Comparison of ENCODE assay signal across 8 cellular contexts in genomic region chr16:23434380-23434779, GRCh38. TPM values are rescaled to one million over a fixed set of nuclear protein-coding genes. Genes with fewer than 3 reads are reported as not detected.
DNase-seq lines count a peak whose midpoint lies in the region; ATAC-seq and TF ChIP-seq lines count a peak whose summit lies in the region.

No MANE protein-coding gene starts in this region.

- no peak overlapping the region for H3K4me2 ChIP-seq in OCI-LY3 (ENCODE audit: low read length)

- peak; percentile 27 for DNase-seq in activated T-cell treated with anti-CD3 and anti-CD28 coated beads, Interleukin-2, amount 50 U/mL, for 1 hour
- DNase-seq in activated T-cell treated with anti-CD3 and anti-CD28 coated beads, Interleukin-2, amount 50 U/mL, for 4 hours = no peak
- DNase-seq in LHCN-M2 (ENCODE audit: low read depth) (peak; percentile 65), coronary artery (ENCODE audit: low spot score) (no peak), medulla oblongata (ENCODE audit: extremely low spot score) (peak; percentile 86), ecto neural progenitor cell (ENCODE audit: low spot score) (no peak)

- no peaks in the 10 kb centered on the region for H4K20me1 ChIP-seq in OCI-LY3 (ENCODE audit: insufficient read depth, low read length)

- no peak overlapping the region for H3K4me3 Mint-ChIP-seq in activated T-cell treated with anti-CD3 and anti-CD28 coated beads, Interleukin-2, amount 50 U/mL, for 4 hours

- peaks cover 29% of the 10 kb centered on the region for H3K36me3 Mint-ChIP-seq in activated T-cell treated with anti-CD3 and anti-CD28 coated beads, Interleukin-2, amount 50 U/mL, for 4 hours (ENCODE audit: insufficient read depth)

- H3K79me2 ChIP-seq in OCI-LY3 (ENCODE audit: low read length) = no peaks in the 10 kb centered on the region

- H3K4me3 ChIP-seq in OCI-LY3 (ENCODE audit: low read length) (no peak overlapping the region), coronary artery (no peak overlapping the region)

- H3K27me3 ChIP-seq in OCI-LY3 (ENCODE audit: low read depth, low read length) = no peaks in the 10 kb centered on the region

- no peaks in the 10 kb centered on the region for H3K9me3 Mint-ChIP-seq in activated T-cell treated with anti-CD3 and anti-CD28 coated beads, Interleukin-2, amount 50 U/mL, for 4 hours

- no peaks in the 10 kb centered on the region for H3K4me1 ChIP-seq in OCI-LY3 (ENCODE audit: low read length)

- no peaks in the 10 kb centered on the region for H3K9me3 ChIP-seq in OCI-LY3 (ENCODE audit: insufficient read depth, low read length)

- peak; percentile 95 for TF ChIP-seq CTCF in OCI-LY3 (IDR thresholded peaks at IDR 0.05; ENCODE audit: low read depth, low read length)
- TF ChIP-seq CTCF in coronary artery (IDR thresholded peaks at IDR 0.05) = peak; percentile 76

- no peak for ATAC-seq in activated T-cell treated with anti-CD3 and anti-CD28 coated beads, Interleukin-2, amount 50 U/mL, for 4 hours
- no peak for ATAC-seq in GM18520 (IDR thresholded peaks at IDR 0.05; ENCODE audit: unreplicated experiment)

- H3K36me3 ChIP-seq in OCI-LY3 (replicated peaks; ENCODE audit: low read depth, low read length) = peaks cover 13% of the 10 kb centered on the region

- no peak overlapping the region for H2AFZ ChIP-seq in OCI-LY3 (ENCODE audit: low read depth, low read length)

- no peak overlapping the region for H3K27ac ChIP-seq in OCI-LY3 (ENCODE audit: low read length)
- no peak overlapping the region for H3K27ac ChIP-seq in coronary artery

- H3K9ac ChIP-seq in OCI-LY3 (ENCODE audit: low read length) = no peak overlapping the region

- peaks cover 1% of the 10 kb centered on the region for H3K4me1 Mint-ChIP-seq in activated T-cell treated with anti-CD3 and anti-CD28 coated beads, Interleukin-2, amount 50 U/mL, for 4 hours (ENCODE audit: low read depth)

- no peaks in the 10 kb centered on the region for H3K27me3 Mint-ChIP-seq in activated T-cell treated with anti-CD3 and anti-CD28 coated beads, Interleukin-2, amount 50 U/mL, for 4 hours (ENCODE audit: low read depth)

RNA-seq across cellular contexts. Expression of gene COG7, which starts 18.6 kb away (rescaled TPM):
- total RNA-seq in activated T-cell treated with anti-CD3 and anti-CD28 coated beads, Interleukin-2, amount 50 U/mL, for 4 hours = 10 to 100 TPM; 18.5 to 21.8 (median 20.0) TPM
- total RNA-seq in LHCN-M2 (2014; rRNA removed) = 12.2 and 12.5 TPM in 2 replicates
- polyA plus RNA-seq in LHCN-M2 (2012) = 10.0 TPM

Comparison
In these comparisons a context has a peak if more than half of its experiments do, and no peak if none do; other contexts are left out.
1. DNase-seq: peak in activated T-cell treated with anti-CD3 and anti-CD28 coated beads, Interleukin-2, amount 50 U/mL, for 1 hour (single experiment), LHCN-M2 (single experiment) and medulla oblongata (single experiment); none in activated T-cell treated with anti-CD3 and anti-CD28 coated beads, Interleukin-2, amount 50 U/mL, for 4 hours (single experiment), coronary artery (single experiment) and ecto neural progenitor cell (single experiment).